Comparison of ENCODE assay signal across 11 cellular contexts in genomic region chr1:26748351-26748750, GRCh38. TPM values are rescaled to one million over a fixed set of nuclear protein-coding genes. Genes with fewer than 3 reads are reported as not detected.
DNase-seq lines count a peak whose midpoint lies in the region; ATAC-seq and TF ChIP-seq lines count a peak whose summit lies in the region.
"Had no signal": no experiment of that assay in that cellular context is flagged by ENCODE, and none has a peak within 500 bp of the region (broad histone marks: within the 10 kb centered on the region; RNA-seq: fewer than 3 reads in every experiment).

No MANE protein-coding gene starts in this region.

- peak overlapping the region; percentile 76 for H3K27ac Mint-ChIP-seq in CD4-positive, alpha-beta T cell
- H3K27ac Mint-ChIP-seq in progenitor cell of endocrine pancreas, result peak overlapping the region; percentile 94
- H3K27ac Mint-ChIP-seq: H9 had no signal

- H3K4me3 Mint-ChIP-seq in CD4-positive, alpha-beta T cell, result no peak overlapping the region
- no peak overlapping the region for H3K4me3 Mint-ChIP-seq in progenitor cell of endocrine pancreas (ENCODE audit: low read depth)
- H3K4me3 Mint-ChIP-seq: H9 had no signal

- H2AK9ac ChIP-seq in IMR-90 (replicated peaks; ENCODE audit: low read depth, low read length, poor library complexity), result no peak overlapping the region

- H3K56ac ChIP-seq in IMR-90 (ENCODE audit: extremely low read depth, insufficient read depth, low read length), result no peak overlapping the region

- no peak for TF ChIP-seq CTCF in CD4-positive, alpha-beta T cell (IDR thresholded peaks at IDR 0.05)
- TF ChIP-seq CTCF in IMR-90 (conservative IDR thresholded peaks at IDR 0.05; ENCODE audit: low read depth, low read length), result no peak
- TF ChIP-seq CTCF in progenitor cell of endocrine pancreas (IDR thresholded peaks at IDR 0.05; ENCODE audit: unreplicated experiment), result no peak
- TF ChIP-seq CTCF in tibial artery (IDR thresholded peaks at IDR 0.05), result no peak

- no peak overlapping the region for H2BK15ac ChIP-seq in IMR-90 (ENCODE audit: low read depth, low read length)

- H3K27me3 Mint-ChIP-seq in CD4-positive, alpha-beta T cell, result no peaks in the 10 kb centered on the region
- H3K27me3 Mint-ChIP-seq in progenitor cell of endocrine pancreas, result no peaks in the 10 kb centered on the region

- no peak overlapping the region for H2BK20ac ChIP-seq in IMR-90 (ENCODE audit: low read depth, low read length)

- H3K9me1 ChIP-seq in IMR-90 (ENCODE audit: insufficient read depth, low read length), result peaks cover 10% of the 10 kb centered on the region

- no peak overlapping the region for H4K5ac ChIP-seq in IMR-90 (ENCODE audit: low read depth, low read length)

- H4K20me1 ChIP-seq in IMR-90 (ENCODE audit: insufficient read depth, low read length), result peaks cover 41% of the 10 kb centered on the region

- H3K4me2 ChIP-seq in IMR-90 (ENCODE audit: low read depth, low read length), result no peak overlapping the region; the same call in 1 of the 2 replicates

- peak overlapping the region; percentile 25 for H2BK5ac ChIP-seq in IMR-90 (ENCODE audit: low read depth, low read length, poor library complexity, severe bottlenecking)

- WGBS in IMR-90 (ENCODE audit: extremely low coverage in 2 of 2, insufficient read length in 1 of 2), 2 experiments, result no CpG with 5 or more reads among the region's 1 CpG

- peaks cover 84% of the 10 kb centered on the region for H3K36me3 Mint-ChIP-seq in CD4-positive, alpha-beta T cell (ENCODE audit: low read depth)
- H3K36me3 Mint-ChIP-seq in progenitor cell of endocrine pancreas (ENCODE audit: insufficient read depth), result peaks cover 32% of the 10 kb centered on the region

- peaks cover 59 to 85% of the 10 kb centered on the region in 2 experiments for H3K79me1 ChIP-seq in IMR-90 (ENCODE audit: low read depth in 1 of 2, low read length in 2 of 2)

- H3K14ac ChIP-seq in IMR-90 (replicated peaks; ENCODE audit: low read depth, low read length), result 0 out of 2 replicates have a peak overlapping the region, but pooled peaks have one; percentile 31

- peak overlapping the region; percentile 46; the same call in 1 of the 2 replicates for H3K23ac ChIP-seq in IMR-90 (ENCODE audit: low read depth, low read length)

- H3K4me3 ChIP-seq in IMR-90 (ENCODE audit: insufficient read depth, low read depth, low read length) (no peak overlapping the region), tibial artery (no peak overlapping the region)

- dilution Hi-C loops in IMR-90 (cut with HindIII; ENCODE audit: low sequenced_read_pairs, unreplicated experiment), result no loop called here

- H2AK5ac ChIP-seq in IMR-90 (ENCODE audit: low read depth, low read length), result no peak overlapping the region

- no peak for TF ChIP-seq POLR2A in IMR-90 (IDR thresholded peaks at IDR 0.05; ENCODE audit: low read depth, low read length)

- H3K36me3 ChIP-seq in IMR-90 (ENCODE audit: control insufficient read depth, insufficient read depth, low read length) (peaks cover 36% of the 10 kb centered on the region), tibial artery (peaks cover 0 to 32% (median 0%) of the 10 kb centered on the region in 3 donors)

- H3K27me3 ChIP-seq in CD4-positive, alpha-beta T cell (ENCODE audit: control insufficient read depth, insufficient read depth, low read length), result no peaks in the 10 kb centered on the region
- H3K27me3 ChIP-seq in IMR-90 (ENCODE audit: control insufficient read depth, insufficient read depth, low read length) (no peaks in the 10 kb centered on the region), tibial artery (no peaks in the 10 kb centered on the region)

- no peaks in the 10 kb centered on the region for H3K9me3 Mint-ChIP-seq in CD4-positive, alpha-beta T cell
- no peaks in the 10 kb centered on the region for H3K9me3 Mint-ChIP-seq in progenitor cell of endocrine pancreas (ENCODE audit: low read depth)
- H3K9me3 Mint-ChIP-seq: H9 had no signal

- H3K4ac ChIP-seq in IMR-90 (ENCODE audit: low read depth, low read length), result no peak overlapping the region

- no peak for DNase-seq in CD4-positive, alpha-beta T cell
- DNase-seq in IMR-90 (no peak), cerebellum (ENCODE audit: low spot score) (peak; percentile 65), progenitor cell of endocrine pancreas (ENCODE audit: low spot score, unreplicated experiment) (no peak), middle frontal gyrus (ENCODE audit: extremely low spot score, low spot score) (no peak), DMS153 (lab: John Stamatoyannopoulos, UW) (no peak), tibial artery (no peak)
- DNase-seq: EL, H9, NCI-H774 had no signal

- no peak overlapping the region; the same call in 1 of the 2 replicates for H3K18ac ChIP-seq in IMR-90 (ENCODE audit: low read depth, low read length)

- H3K9ac ChIP-seq in IMR-90 (ENCODE audit: low read depth, low read length), result no peak overlapping the region

- ATAC-seq in CD4-positive, alpha-beta T cell (ENCODE audit: poor library complexity), result no peak
- ATAC-seq in IMR-90 (ENCODE audit: low read depth) (no peak), GM19328 (IDR thresholded peaks at IDR 0.05; ENCODE audit: unreplicated experiment) (no peak)

- no peak for TF ChIP-seq RAD21 in IMR-90 (IDR thresholded peaks at IDR 0.05; ENCODE audit: low read length)

- 0 out of 4 replicates have a peak overlapping the region, but pooled peaks of 1 of the 2 experiments have one; percentile 24 for H4K8ac ChIP-seq in IMR-90 (ENCODE audit: low read depth in 2 of 2, low read length in 2 of 2)

- no peak overlapping the region for H2BK120ac ChIP-seq in IMR-90 (ENCODE audit: low read depth, low read length)

- POLR2A ChIA-PET in CD4-positive, alpha-beta T cell (lab: Charles Lee), result interaction anchor here (1.5 to 11.0 kb wide), 4 partner anchors 9 to 51 kb away, joined by 3 to 202 read pairs (median 6); partner anchors contain the start of gene ARID1A
- POLR2A ChIA-PET in IMR-90 (lab: Charles Lee; ENCODE audit: unreplicated experiment), result no interaction called here

- no peak overlapping the region for H3K27ac ChIP-seq in CD4-positive, alpha-beta T cell (ENCODE audit: low read depth, low read length)
- H3K27ac ChIP-seq in IMR-90 (ENCODE audit: insufficient read depth, low read length) (no peak overlapping the region), tibial artery (peak overlapping the region in 1 of 2 donors; percentile 55)

- in situ Hi-C loops in IMR-90 (cut with MboI; ENCODE audit: low sequenced_read_pairs), result no loop called here

- H3K4me1 ChIP-seq in IMR-90 (ENCODE audit: control insufficient read depth, insufficient read depth, low read length) (peaks cover 12% of the 10 kb centered on the region), tibial artery (peaks cover 2 to 76% (median 47%) of the 10 kb centered on the region in 4 donors)

- BruUV-seq in IMR-90 (replicated peaks; lab: Mats Ljungman, UMichigan), result no TSS peak

- intact Hi-C loops in CD4-positive, alpha-beta T cell (cut with DNase I, micrococcal nuclease), result no loop called here
- intact Hi-C loops in IMR-90 (cut with micrococcal nuclease), result no loop called here
- intact Hi-C loops in tibial artery (cut with DNase I; ENCODE audit: low total_unique reads), result no loop called here

- CTCF ChIA-PET in CD4-positive, alpha-beta T cell (lab: Charles Lee), result interaction anchor here (0.8 to 1.1 kb wide), 2 partner anchors 45 to 70 kb away, joined by 3 to 4 read pairs; no protein-coding TSS in a partner anchor
- CTCF ChIA-PET in IMR-90 (lab: Yijun Ruan, JAX), result no interaction called here

- H3K9me3 ChIP-seq in CD4-positive, alpha-beta T cell (ENCODE audit: control insufficient read depth, low read length), result no peaks in the 10 kb centered on the region
- H3K9me3 ChIP-seq in IMR-90 (ENCODE audit: control insufficient read depth, insufficient read depth, low read length) (no peaks in the 10 kb centered on the region), tibial artery (no peaks in the 10 kb centered on the region)

- no peak overlapping the region for H4K91ac ChIP-seq in IMR-90 (ENCODE audit: insufficient read depth, low read depth, low read length)

- H3K4me1 Mint-ChIP-seq in CD4-positive, alpha-beta T cell (ENCODE audit: low read depth), result peaks cover 91% of the 10 kb centered on the region
- peaks cover 36% of the 10 kb centered on the region for H3K4me1 Mint-ChIP-seq in progenitor cell of endocrine pancreas (ENCODE audit: low read depth)

- H2AFZ ChIP-seq in IMR-90 (replicated peaks; ENCODE audit: low read length, poor library complexity), result no peak overlapping the region

TF ChIP-seq in IMR-90, 13 proteins besides CTCF, POLR2A, EP300 and RAD21 (continues in another document):
- no peak for TF ChIP-seq NFE2L2 (IDR thresholded peaks at IDR 0.05; ENCODE audit: low read depth, low read length)
- no peak for TF ChIP-seq RCOR1 (IDR thresholded peaks at IDR 0.05; ENCODE audit: insufficient replicate concordance, low read length)
- TF ChIP-seq MXI1 (IDR thresholded peaks at IDR 0.05; ENCODE audit: borderline replicate concordance, low read depth, low read length), result no peak
- TF ChIP-seq BHLHE40 (IDR thresholded peaks at IDR 0.05; ENCODE audit: low read depth, low read length), result no peak
- TF ChIP-seq SMC3 (IDR thresholded peaks at IDR 0.05; ENCODE audit: low read depth, low read length), result no peak
- TF ChIP-seq RFX5 (IDR thresholded peaks at IDR 0.05; ENCODE audit: low read depth, low read length), result no peak
- TF ChIP-seq FOS (IDR thresholded peaks at IDR 0.05; ENCODE audit: low read depth, low read length), result no peak
- TF ChIP-seq CHD1 (IDR thresholded peaks at IDR 0.05; ENCODE audit: low read depth, low read length), result no peak
- TF ChIP-seq, protein P1, sequence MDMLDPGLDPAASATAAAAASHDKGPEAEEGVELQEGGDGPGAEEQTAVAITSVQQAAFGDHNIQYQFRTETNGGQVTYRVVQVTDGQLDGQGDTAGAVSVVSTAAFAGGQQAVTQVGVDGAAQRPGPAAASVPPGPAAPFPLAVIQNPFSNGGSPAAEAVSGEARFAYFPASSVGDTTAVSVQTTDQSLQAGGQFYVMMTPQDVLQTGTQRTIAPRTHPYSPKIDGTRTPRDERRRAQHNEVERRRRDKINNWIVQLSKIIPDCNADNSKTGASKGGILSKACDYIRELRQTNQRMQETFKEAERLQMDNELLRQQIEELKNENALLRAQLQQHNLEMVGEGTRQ (IDR thresholded peaks at IDR 0.05; ENCODE audit: low read depth, low read length), result no peak

RNA-seq across cellular contexts. Expression of gene PIGV, which starts 39.4 kb away (rescaled TPM):
- 1 to 10 TPM; 3.8 to 4.7 TPM for total RNA-seq in CD4-positive, alpha-beta T cell
- 8.6 and 10.6 TPM in 2 replicates for total RNA-seq in IMR-90 (2012; rRNA removed)
- 6.9 and 7.2 TPM in 2 replicates for polyA plus RNA-seq in IMR-90 (2012; rRNA removed)
- polyA plus RNA-seq in IMR-90 (2012; cell fraction: cytosol; rRNA removed), result 7.4 and 11.3 TPM in 2 replicates
- polyA plus RNA-seq in IMR-90 (2012; cell fraction: nucleus; rRNA removed; ENCODE audit: low replicate concordance), result 10.5 and 15.8 TPM in 2 replicates
- total RNA-seq in cerebellum, result 6.5 TPM
- total RNA-seq in progenitor cell of endocrine pancreas, result 10.2 and 12.1 TPM in 2 replicates

RNA-seq across cellular contexts. Expression of gene ARID1A, which starts 52.5 kb away (rescaled TPM):
- total RNA-seq in CD4-positive, alpha-beta T cell, result 100 to 1,000 TPM; 102 to 103 TPM
- total RNA-seq in IMR-90 (2012; rRNA removed) (14.0 and 16.7 TPM in 2 replicates), cerebellum (39.1 TPM), progenitor cell of endocrine pancreas (174 and 186 TPM in 2 replicates)
- 39.4 and 40.7 TPM in 2 replicates for polyA plus RNA-seq in IMR-90 (2012; rRNA removed)
- 21.1 and 38.8 TPM in 2 replicates for polyA plus RNA-seq in IMR-90 (2012; cell fraction: cytosol; rRNA removed)
- polyA plus RNA-seq in IMR-90 (2012; cell fraction: nucleus; rRNA removed; ENCODE audit: low replicate concordance), result 89.6 and 144 TPM in 2 replicates
